8 cellular contexts compared by ENCODE assay signal in the genomic region with DNA sequence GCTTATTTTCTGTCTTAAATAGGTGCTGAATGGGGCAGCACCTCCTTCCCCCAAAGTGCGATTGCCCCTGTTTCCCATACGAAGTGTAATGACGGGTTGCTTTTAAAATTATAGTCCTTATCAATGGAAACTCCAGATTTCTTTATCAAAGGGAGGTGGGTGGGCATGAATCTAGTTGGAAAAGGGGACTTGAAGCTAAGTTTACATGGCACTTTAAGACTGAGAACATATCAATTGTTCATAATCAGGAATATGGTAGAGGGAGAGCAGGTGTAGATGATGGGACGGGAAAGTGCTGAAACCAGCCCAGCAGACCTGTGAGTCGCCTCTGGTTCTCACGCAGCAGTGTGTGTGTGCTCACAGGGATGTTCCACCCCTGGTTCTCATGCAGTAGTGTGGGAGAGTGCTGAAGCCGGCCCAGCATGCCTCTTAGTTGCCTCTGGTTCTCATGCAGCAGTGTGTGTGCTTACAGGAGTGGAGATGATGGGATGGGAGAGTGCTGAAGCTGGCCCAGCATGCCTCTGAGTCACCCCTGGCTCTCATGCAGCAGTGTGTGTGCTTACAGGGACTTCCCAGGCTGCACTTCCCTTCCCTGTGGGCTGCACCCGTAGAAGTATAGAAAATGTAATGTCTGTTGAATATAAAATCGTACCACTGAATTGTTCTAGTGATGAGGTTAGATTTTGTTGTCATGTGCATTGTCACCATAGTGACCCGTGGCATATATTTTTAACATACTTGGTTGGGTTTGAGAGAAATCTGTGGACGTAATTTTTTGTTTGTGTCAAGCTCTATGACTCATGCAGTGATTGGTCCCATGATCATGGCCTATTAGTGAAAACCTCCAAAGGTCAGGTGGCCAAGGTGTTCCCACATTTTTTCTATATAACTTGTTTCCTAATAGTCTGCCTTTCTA. TPM values are rescaled to one million over a fixed set of nuclear protein-coding genes. Genes with fewer than 3 reads are reported as not detected.
DNase-seq lines count a peak whose midpoint lies in the region; ATAC-seq and TF ChIP-seq lines count a peak whose summit lies in the region.

No MANE protein-coding gene starts in this region.

- H3K4me3 ChIP-seq in heart left ventricle (no peak overlapping the region), HAP-1 (no peak overlapping the region)

- no peak overlapping the region for H3K27ac ChIP-seq in heart left ventricle

- 84 to 89% (median 88%) methylated on average over 11 of the region's 11 CpGs for WGBS in heart left ventricle, 4 donors

- TF ChIP-seq POLR2A in heart left ventricle (IDR thresholded peaks at IDR 0.05), result no peak

- in situ Hi-C loops in HAP-1 (cut with MboI; ENCODE audit: low sequenced_read_pairs), result no loop called here

- intact Hi-C loops in heart left ventricle (cut with DNase I), result loop anchor here in 1 of 10 donors (5.0 kb wide), 1 partner anchor 149 kb away; no protein-coding TSS in a partner anchor
- intact Hi-C loops in cardiac septum (cut with DNase I), result no loop called here

- peaks cover 0 to 7% (median 0%) of the 10 kb centered on the region in 12 donors for H3K4me1 ChIP-seq in heart left ventricle
- H3K4me1 ChIP-seq in HAP-1, result peaks cover 12% of the 10 kb centered on the region

- H3K27me3 ChIP-seq in heart left ventricle (no peaks in the 10 kb centered on the region), HAP-1 (ENCODE audit: low read depth) (no peaks in the 10 kb centered on the region)

- H3K9me3 ChIP-seq in heart left ventricle (no peaks in the 10 kb centered on the region), HAP-1 (no peaks in the 10 kb centered on the region)

- DNase-seq in heart left ventricle, result peak in 3 of 5 donors; percentile 10 to 27 (median 25)
- no peak for DNase-seq in cardiac septum (ENCODE audit: low spot score)
- DNase-seq in dedifferentiated amniotic fluid mesenchymal stem cell (ENCODE audit: extremely low spot score), result peak; percentile 20
- peak; percentile 20 for DNase-seq in pulmonary artery endothelial cell (ENCODE audit: low read depth, low spot score)
- no peak for DNase-seq in HAP-1 (ENCODE audit: low spot score in 2 of 2)
- no peak for DNase-seq in mesenteric fat pad (ENCODE audit: low spot score)
- no peak for DNase-seq in HUDEP-2 (lab: John Stamatoyannopoulos, UW; ENCODE audit: unreplicated experiment in 76 of 76)

- peaks cover 0 to 77% (median 50%) of the 10 kb centered on the region in 9 donors for H3K36me3 ChIP-seq in heart left ventricle
- peaks cover 17% of the 10 kb centered on the region for H3K36me3 ChIP-seq in HAP-1 (replicated peaks)

- ATAC-seq in heart left ventricle, result peak in 3 of 4 donors; percentile 38 to 77 (median 48)
- ATAC-seq in HG03139 (IDR thresholded peaks at IDR 0.05; ENCODE audit: unreplicated experiment), result peak; percentile 56

- no peak for TF ChIP-seq CTCF in heart left ventricle (IDR thresholded peaks at IDR 0.05)

RNA-seq across cellular contexts. Expression of gene GPATCH2L, which starts 51.6 kb away (rescaled TPM):
- total RNA-seq in heart left ventricle (10 to 100 TPM; 21.0 to 32.8 (median 25.1) TPM), cardiac septum (33.2 TPM), pulmonary artery endothelial cell (44.2 and 69.1 TPM in 2 replicates), mesenteric fat pad (49.3 TPM)
- 10 to 100 TPM in 1 of 2 donors, 1 to 10 TPM in 1; 5.7 to 13.9 TPM for polyA plus RNA-seq in heart left ventricle

Comparison
In these comparisons a context has a peak if more than half of its experiments do, and no peak if none do; other contexts are left out.
1. DNase-seq: peak in heart left ventricle (3 of 5), dedifferentiated amniotic fluid mesenchymal stem cell (single experiment) and pulmonary artery endothelial cell (single experiment); none in cardiac septum (single experiment), HAP-1 (0 of 2), mesenteric fat pad (single experiment) and HUDEP-2 (0 of 76).